ENCODE assay signal across 8 cellular contexts in the genomic region with DNA sequence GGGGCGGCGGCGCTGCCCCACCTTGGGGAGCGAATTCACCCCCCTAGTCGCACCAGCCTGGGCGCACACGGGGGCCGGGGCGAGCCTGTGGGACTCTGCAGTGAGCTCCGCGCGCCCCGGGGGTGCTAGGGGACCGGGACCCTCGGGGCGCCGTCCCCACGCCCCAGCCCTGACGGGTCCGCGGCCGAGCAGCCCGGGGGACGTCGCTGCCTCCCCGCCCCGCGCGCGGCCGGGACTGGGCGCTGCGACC. TPM values are rescaled to one million over a fixed set of nuclear protein-coding genes. Genes with fewer than 3 reads are reported as not detected.
DNase-seq lines count a peak whose midpoint lies in the region; ATAC-seq, FAIRE-seq and TF ChIP-seq lines count a peak whose summit lies in the region.

No MANE protein-coding gene starts in this region.

- intact Hi-C loops in breast epithelium (cut with DNase I; ENCODE audit: low total_unique reads), result no loop called here

- no peaks in the 10 kb centered on the region for H3K9me3 ChIP-seq in BE2C
- no peaks in the 10 kb centered on the region for H3K9me3 ChIP-seq in breast epithelium
- H3K9me3 ChIP-seq in muscle layer of colon (ENCODE audit: low read length), result no peaks in the 10 kb centered on the region

- no peaks in the 10 kb centered on the region for H3K36me3 ChIP-seq in BE2C
- no peaks in the 10 kb centered on the region for H3K36me3 ChIP-seq in breast epithelium
- H3K36me3 ChIP-seq in muscle layer of colon (ENCODE audit: insufficient read depth, low read length), result no peaks in the 10 kb centered on the region

- FAIRE-seq in urothelium cell line (lab: Jason Lieb, UNC), result no peak

- DNase-seq in BE2C (no peak), breast epithelium (ENCODE audit: low spot score in 2 of 2) (no peak), HUDEP-2 (lab: John Stamatoyannopoulos, UW; ENCODE audit: unreplicated experiment in 76 of 76) (no peak), urothelium cell line (ENCODE audit: low spot score) (no peak), NOMO-1 treated with dmso at 0.1 percent for 144 hours (lab: John Stamatoyannopoulos, UW; ENCODE audit: unreplicated experiment) (no peak)

- peak overlapping the region; percentile 86 to 93 for H3K27ac ChIP-seq in breast epithelium
- H3K27ac ChIP-seq in muscle layer of colon (ENCODE audit: low read depth, low read length), result no peak overlapping the region

- ATAC-seq in HG03097 (IDR thresholded peaks at IDR 0.05; ENCODE audit: low FRiP score, unreplicated experiment), result peak; percentile 12
- no peak for ATAC-seq in GM21737 (IDR thresholded peaks at IDR 0.05; ENCODE audit: unreplicated experiment)

- H3K4me3 ChIP-seq in BE2C (ENCODE audit: low read depth, low read length) (peak overlapping the region; percentile 68), breast epithelium (peak overlapping the region; percentile 68 to 91 (median 82)), muscle layer of colon (ENCODE audit: low read depth in 1 of 2, low read length in 2 of 2) (peak overlapping the region; percentile 60 to 65)

- TF ChIP-seq POLR2A in breast epithelium (IDR thresholded peaks at IDR 0.05), result no peak

- H3K4me1 ChIP-seq in BE2C, result no peaks in the 10 kb centered on the region
- peaks cover 0 to 10% of the 10 kb centered on the region in 2 donors for H3K4me1 ChIP-seq in breast epithelium
- peaks cover 30% of the 10 kb centered on the region for H3K4me1 ChIP-seq in muscle layer of colon (ENCODE audit: insufficient read depth, low read length)

- TF ChIP-seq CTCF in BE2C (IDR thresholded peaks at IDR 0.05; ENCODE audit: low read depth, low read length) (no peak), breast epithelium (IDR thresholded peaks at IDR 0.05) (no peak)

- H3K27me3 ChIP-seq in BE2C (peaks cover 21% of the 10 kb centered on the region), breast epithelium (no peaks in the 10 kb centered on the region), muscle layer of colon (ENCODE audit: control insufficient read depth in 1 of 2, insufficient read depth in 2 of 2, low read length in 2 of 2) (no peaks in the 10 kb centered on the region)

- peak overlapping the region; percentile 40 for H3K9ac ChIP-seq in muscle layer of colon (ENCODE audit: low read length)

RNA-seq across cellular contexts. Expression of a gene that starts 0.5 kb away (rescaled TPM):
- polyA plus RNA-seq in BE2C (2012; ENCODE audit: insufficient read depth, insufficient read length, low read depth), result 12.2 TPM
- total RNA-seq in breast epithelium, result 10 to 100 TPM; 30.1 to 73.0 (median 47.9) TPM

RNA-seq across cellular contexts. Expression of a gene that starts 54.4 kb away (rescaled TPM):
- polyA plus RNA-seq in BE2C (2012; ENCODE audit: insufficient read depth, insufficient read length, low read depth), result not detected
- 10 to 100 TPM in 2 of 3 donors, 1 to 10 TPM in 1; 10.0 to 34.1 (median 14.4) TPM for total RNA-seq in breast epithelium
